ENCODE assay signal across 23 cellular contexts in the genomic region with DNA sequence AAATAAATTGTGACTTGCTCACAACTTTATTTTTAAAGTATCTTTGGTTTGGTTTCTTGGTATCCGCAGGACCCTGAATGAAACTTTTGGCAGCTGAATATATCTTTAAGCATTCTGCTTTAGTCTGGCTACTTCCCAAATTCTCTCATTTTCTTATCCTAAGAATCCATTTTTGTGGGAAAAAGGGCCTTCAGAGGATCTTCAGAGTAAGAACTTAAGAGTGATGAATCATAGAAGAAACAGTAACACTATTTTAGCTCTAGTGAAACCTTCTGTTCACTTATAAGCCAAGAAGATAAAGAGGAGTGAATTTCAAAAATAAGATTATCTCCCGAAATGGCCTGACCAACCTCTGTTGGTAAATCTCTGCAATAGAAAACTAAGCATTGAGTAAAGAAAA.
"Had no signal": no experiment of that assay in that cellular context is flagged by ENCODE, and none has a peak within 500 bp of the region (broad histone marks: within the 10 kb centered on the region; RNA-seq: fewer than 3 reads in every experiment).

No MANE protein-coding gene starts in this region.

- DNase-seq: activated CD4-positive, alpha-beta T cell treated with anti-CD3 and anti-CD28 coated beads for 36 hours; activated CD4-positive, CD25-positive, alpha-beta regulatory T cell; activated CD8-positive, alpha-beta memory T cell treated with anti-CD3 and anti-CD28 coated beads for 24 hours; activated gamma-delta T cell; activated naive CD4-positive, alpha-beta T cell treated with anti-CD3 and anti-CD28 coated beads, Interleukin-2, amount 10 ng/mL, durations not matched to agents 7 days and 5 days; amygdala; body of pancreas; cerebellar nuclear complex; dorsolateral prefrontal cortex; effector memory CD4-positive, alpha-beta T cell; foreskin melanocyte; islet precursor cell; left cardiac atrium; left ventricle myocardium superior; naive B cell; nephron progenitor cell; right lobe of liver; stimulated activated CD4-positive, alpha-beta T cell treated with anti-CD3 and anti-CD28 coated beads, Interleukin-12 subunit alpha, Interleukin-12 subunit beta, amount 100 ng/mL, for 4 hours; stimulated activated CD4-positive, alpha-beta T cell treated with anti-CD3 and anti-CD28 coated beads, Interleukin-4, amount 100 ng/mL, for 1 hour; substantia nigra; T-helper 2 cell; thyroid gland; upper lobe of left lung had no signal
